ENCODE assay signal across 10 cellular contexts in the genomic region with DNA sequence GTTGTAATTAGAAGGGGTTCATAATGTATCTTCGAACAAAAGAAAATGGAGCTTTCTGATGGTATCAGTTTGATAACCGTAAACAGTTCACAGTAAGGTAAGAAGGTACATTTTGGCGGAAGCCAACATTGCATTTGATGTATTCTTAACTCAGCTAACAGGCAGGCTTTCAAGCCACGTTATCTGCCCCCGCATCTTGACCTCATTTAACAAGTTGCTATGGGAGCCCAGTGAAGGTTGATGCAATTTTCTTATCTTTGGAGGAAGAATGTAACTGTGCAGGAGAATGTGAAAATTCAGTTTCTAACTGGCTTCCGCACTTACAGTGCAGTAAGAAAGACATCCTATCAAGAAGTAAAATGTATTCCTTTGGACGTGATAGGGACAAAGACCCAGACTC.
DNase-seq lines count a peak whose midpoint lies in the region; ATAC-seq and TF ChIP-seq lines count a peak whose summit lies in the region.
"Had no signal": no experiment of that assay in that cellular context is flagged by ENCODE, and none has a peak within 500 bp of the region (broad histone marks: within the 10 kb centered on the region; RNA-seq: fewer than 3 reads in every experiment).

No MANE protein-coding gene starts in this region.

- intact Hi-C loops in activated B cell treated with CpG ODN at 0.5 μM for 24 hours (cut with micrococcal nuclease), result no loop called here
- intact Hi-C loops in sciatic nerve (cut with DNase I), result no loop called here

- DNase-seq in Jurkat, Clone E6-1 (ENCODE audit: low read depth, low spot score), result peak; percentile 100
- DNase-seq in activated B cell treated with CpG ODN at 0.5 μM for 24 hours, result no peak
- peak; percentile 95 for DNase-seq in central memory CD4-positive, alpha-beta T cell
- DNase-seq in sciatic nerve (ENCODE audit: low spot score), result no peak
- no peak for DNase-seq in NCI-H1417 treated with DMSO at 0.1 percent for 48 hours (lab: John Stamatoyannopoulos, UW)
- no peak for DNase-seq in left lobe of liver (ENCODE audit: low spot score)
- no peak for DNase-seq in NCI-H1436 treated with DMSO at 0.1 percent for 48 hours (lab: John Stamatoyannopoulos, UW)
- DNase-seq: NCI-H524 had no signal

- peak overlapping the region in 11 of 21 experiments; percentile 5 to 89 (median 56) for H3K27ac ChIP-seq in skin epidermis

- no peak for ATAC-seq in activated B cell treated with CpG ODN at 0.5 μM for 24 hours (ENCODE audit: low read depth)
- no peak for ATAC-seq in sciatic nerve
- ATAC-seq in left lobe of liver, result no peak
- ATAC-seq: esophagus mucosa had no signal

- peak overlapping the region; percentile 89 for H3K27ac Mint-ChIP-seq in activated B cell treated with CpG ODN at 0.5 μM for 24 hours

- no peak for TF ChIP-seq CTCF in activated B cell treated with CpG ODN at 0.5 μM for 24 hours (IDR thresholded peaks at IDR 0.05)

- POLR2A ChIA-PET in activated B cell treated with CpG ODN at 0.5 μM for 24 hours (lab: Charles Lee), result interaction anchor here (1.0 to 10.5 kb wide), 3 partner anchors 41 to 186 kb away, joined by 3 to 221 read pairs (median 95); no protein-coding TSS in a partner anchor

- H3K4me3 Mint-ChIP-seq in activated B cell treated with CpG ODN at 0.5 μM for 24 hours, result no peak overlapping the region

- peaks cover 98% of the 10 kb centered on the region for H3K36me3 Mint-ChIP-seq in activated B cell treated with CpG ODN at 0.5 μM for 24 hours (ENCODE audit: low read depth)

- H3K27me3 Mint-ChIP-seq in activated B cell treated with CpG ODN at 0.5 μM for 24 hours, result no peaks in the 10 kb centered on the region

- H3K9me3 Mint-ChIP-seq in activated B cell treated with CpG ODN at 0.5 μM for 24 hours, result no peaks in the 10 kb centered on the region

- CTCF ChIA-PET in activated B cell treated with CpG ODN at 0.5 μM for 24 hours (lab: Charles Lee), result interaction anchor here (1.2 kb wide), 1 partner anchor 188 kb away, joined by 3 read pairs; no protein-coding TSS in a partner anchor

- H3K4me1 Mint-ChIP-seq in activated B cell treated with CpG ODN at 0.5 μM for 24 hours, result peaks cover 99% of the 10 kb centered on the region

- peak overlapping the region; percentile 24 for H3K4me3 ChIP-seq in Jurkat, Clone E6-1 (ENCODE audit: low read length)
- no peak overlapping the region for H3K4me3 ChIP-seq in skin epidermis

Comparison
In these comparisons a context has a peak if more than half of its experiments do, and no peak if none do; other contexts are left out.
1. DNase-seq: peak in Jurkat, Clone E6-1 (single experiment) and central memory CD4-positive, alpha-beta T cell (single experiment); none in activated B cell treated with CpG ODN at 0.5 μM for 24 hours (single experiment), sciatic nerve (single experiment), NCI-H1417 treated with DMSO at 0.1 percent for 48 hours (single experiment), left lobe of liver (single experiment) and NCI-H1436 treated with DMSO at 0.1 percent for 48 hours (single experiment).